Comparison of ENCODE assay signal across 8 cellular contexts in the genomic region with DNA sequence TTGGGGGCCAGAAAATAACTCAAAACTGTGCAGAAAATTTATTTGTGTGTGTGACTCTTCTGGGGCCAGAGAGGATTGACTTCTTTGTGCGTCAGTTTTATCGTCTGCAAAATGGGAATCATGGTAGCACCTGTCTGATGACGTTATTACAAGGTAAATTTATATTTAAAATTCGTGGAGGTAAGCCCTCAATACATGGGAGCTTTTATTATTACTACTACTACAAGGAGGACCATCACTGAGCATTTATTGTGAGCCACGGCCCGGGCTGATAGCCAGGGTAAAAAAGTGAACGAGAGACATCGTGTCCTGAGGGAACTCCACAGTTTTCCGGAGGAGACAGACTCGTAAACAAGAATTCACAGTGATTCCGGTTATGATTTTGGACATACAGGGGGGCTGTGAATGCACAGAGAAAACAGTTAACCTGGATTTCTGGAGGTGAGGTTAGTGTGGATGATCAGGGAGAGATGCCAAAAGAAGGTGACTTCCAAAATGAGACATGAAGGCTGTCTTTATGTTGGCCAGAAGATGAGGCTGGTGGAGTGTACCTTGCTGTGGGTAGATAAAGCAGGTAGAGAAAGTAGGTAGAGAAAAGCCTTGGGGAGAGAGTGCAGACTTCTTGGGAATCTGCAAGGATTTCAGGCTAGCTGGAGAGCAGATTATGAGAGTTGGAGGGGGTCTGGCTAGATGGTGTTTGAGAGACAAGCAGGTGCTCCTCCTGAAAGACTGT. TPM values are rescaled to one million over a fixed set of nuclear protein-coding genes. Genes with fewer than 3 reads are reported as not detected.
DNase-seq lines count a peak whose midpoint lies in the region; ATAC-seq, FAIRE-seq and TF ChIP-seq lines count a peak whose summit lies in the region.

No MANE protein-coding gene starts in this region.

- no peak overlapping the region for H4K8ac ChIP-seq in H1 (ENCODE audit: extremely low read depth, insufficient read depth, low read length)

- no peak overlapping the region for H2BK5ac ChIP-seq in H1 (ENCODE audit: low read depth, low read length)

- H3K36me3 ChIP-seq in KMS-11 (ENCODE audit: insufficient read depth) (no peaks in the 10 kb centered on the region), H1 (ENCODE audit: control insufficient read depth in 2 of 4, insufficient read depth in 4 of 4, low read length in 3 of 4) (no peaks in the 10 kb centered on the region), muscle layer of colon (ENCODE audit: insufficient read depth, low read length) (no peaks in the 10 kb centered on the region)

- H3K23ac ChIP-seq in H1 (ENCODE audit: insufficient read length) = no peak overlapping the region

- TF ChIP-seq RAD21 in H1 (IDR thresholded peaks at IDR 0.05 in 1 of 2, conservative IDR thresholded peaks at IDR 0.05 in 1 of 2; ENCODE audit: low read depth in 2 of 2, low read length in 2 of 2) = no peak

- no peak overlapping the region for H3K14ac ChIP-seq in H1 (ENCODE audit: insufficient read length)

- H3K4me3 ChIP-seq in KMS-11 (IDR thresholded peaks at IDR 0.05; ENCODE audit: insufficient read depth, low read depth, low read length) (peak overlapping the region; percentile 47), H1 (ENCODE audit: extremely low read depth in 1 of 4, insufficient read depth in 2 of 4, low read depth in 3 of 4, low read length in 4 of 4) (peak overlapping the region; percentile 51 to 83 (median 66)), muscle layer of colon (ENCODE audit: low read depth in 1 of 2, low read length in 2 of 2) (peak overlapping the region; percentile 64 to 69)

- H4K91ac ChIP-seq in H1 (replicated peaks; ENCODE audit: insufficient read length, low read length) = peak overlapping the region; percentile 65

- H2BK120ac ChIP-seq in H1 (replicated peaks; ENCODE audit: low read depth, low read length) = no peak overlapping the region

- H3K56ac ChIP-seq in H1 (replicated peaks; ENCODE audit: insufficient read length, low read depth, low read length) = no peak overlapping the region

- peaks cover 6% of the 10 kb centered on the region; the same call in 1 of the 2 replicates for H3K23me2 ChIP-seq in H1 (ENCODE audit: low read depth, low read length)

- no peak for TF ChIP-seq EP300 in H1 (IDR thresholded peaks at IDR 0.05; ENCODE audit: borderline replicate concordance in 1 of 2, low read depth in 2 of 2, low read length in 2 of 2)

- TF ChIP-seq CTCF in KMS-11 (conservative IDR thresholded peaks at IDR 0.05; ENCODE audit: low read depth, low read length) = 0 out of 2 replicates have a peak, but pooled peaks have one; percentile 0
- TF ChIP-seq CTCF in H1 (IDR thresholded peaks at IDR 0.05; ENCODE audit: control extremely low read depth in 1 of 3, insufficient read depth in 1 of 3, low read depth in 1 of 3, low read length in 3 of 3) = no peak

- ATAC-seq in GM19351 (IDR thresholded peaks at IDR 0.05; ENCODE audit: unreplicated experiment) = no peak

- no peaks in the 10 kb centered on the region for H3K27me3 ChIP-seq in KMS-11 (ENCODE audit: insufficient read depth, low read depth)
- H3K27me3 ChIP-seq in H1 (replicated peaks in 1 of 4; ENCODE audit: control insufficient read depth in 3 of 4, extremely low read depth in 1 of 4, insufficient read depth in 3 of 4, low read length in 3 of 4) = no peaks in the 10 kb centered on the region
- H3K27me3 ChIP-seq in muscle layer of colon (ENCODE audit: control insufficient read depth in 1 of 2, insufficient read depth in 2 of 2, low read length in 2 of 2) = no peaks in the 10 kb centered on the region

- peak overlapping the region; percentile 59 for H3K9ac ChIP-seq in KMS-11
- peak overlapping the region; percentile 20 to 77 (median 30); a peak in 4 of 7 replicates for H3K9ac ChIP-seq in H1 (replicated peaks in 1 of 4; ENCODE audit: extremely low read depth in 1 of 4, low read depth in 3 of 4, low read length in 3 of 4)
- peak overlapping the region; percentile 68 for H3K9ac ChIP-seq in muscle layer of colon (ENCODE audit: low read length)

- no peaks in the 10 kb centered on the region for H3K79me2 ChIP-seq in KMS-11 (ENCODE audit: insufficient read depth, low read depth)
- H3K79me2 ChIP-seq in H1 (ENCODE audit: control insufficient read depth in 1 of 2, insufficient read depth in 2 of 2, low read length in 2 of 2) = no peaks in the 10 kb centered on the region

- WGBS in H1 (ENCODE audit: extremely low coverage in 1 of 2, insufficient coverage in 1 of 2, insufficient read length in 1 of 2, insufficient replicate concordance in 2 of 2, low coverage in 1 of 2, low lambda C conversion rate in 2 of 2, missing lambda C conversion rate in 1 of 2), 2 experiments = 61% methylated on average over 11 of the region's 11 CpGs; no CpG with 5 or more reads in 1 of the 2 experiments

- H2BK12ac ChIP-seq in H1 (ENCODE audit: low read depth, low read length) = no peak overlapping the region

- no peak overlapping the region for H3K18ac ChIP-seq in H1 (ENCODE audit: extremely low read depth, low read length)

- peak overlapping the region; percentile 32 for H3K4ac ChIP-seq in H1 (replicated peaks; ENCODE audit: insufficient read length, low read depth, low read length)

- H3K27ac ChIP-seq in KMS-11 (no peak overlapping the region), H1 (ENCODE audit: low read depth, low read length) (no peak overlapping the region), muscle layer of colon (ENCODE audit: low read depth, low read length) (peak overlapping the region; percentile 87)

- peak overlapping the region; percentile 85 for H2AFZ ChIP-seq in KMS-11 (ENCODE audit: low read depth)
- H2AFZ ChIP-seq in H1 (ENCODE audit: low read length) = peak overlapping the region; percentile 7; the same call in 1 of the 2 replicates

- FAIRE-seq in H1 (lab: Jason Lieb, UNC) = no peak

- POLR2A ChIA-PET in H1 (lab: Charles Lee; ENCODE audit: partially characterized antibody) = no interaction called here

- H4K20me1 ChIP-seq in KMS-11 (ENCODE audit: insufficient read depth) = no peaks in the 10 kb centered on the region
- H4K20me1 ChIP-seq in H1 (replicated peaks in 1 of 2; ENCODE audit: control insufficient read depth in 1 of 2, insufficient read depth in 2 of 2, low read length in 2 of 2) = no peaks in the 10 kb centered on the region

- peak overlapping the region; percentile 55 for H4K5ac ChIP-seq in H1 (ENCODE audit: insufficient read length, low read depth, low read length)

- no peaks in the 10 kb centered on the region; the same call in 1 of the 2 replicates for H3K79me1 ChIP-seq in H1 (ENCODE audit: low read depth, low read length)

- H3K4me1 ChIP-seq in KMS-11 (ENCODE audit: low read depth, poor library complexity, severe bottlenecking) = peaks cover 16% of the 10 kb centered on the region
- H3K4me1 ChIP-seq in H1 (replicated peaks in 1 of 4; ENCODE audit: control insufficient read depth in 3 of 4, insufficient read depth in 4 of 4, low read length in 3 of 4) = peaks cover 0 to 6% (median 0%) of the 10 kb centered on the region in 4 experiments; a peak in 2 of 7 replicates
- H3K4me1 ChIP-seq in muscle layer of colon (ENCODE audit: insufficient read depth, low read length) = peaks cover 37% of the 10 kb centered on the region

- H3K4me2 ChIP-seq in KMS-11 = peak overlapping the region; percentile 67
- H3K4me2 ChIP-seq in H1 (ENCODE audit: insufficient read depth in 1 of 2, low read depth in 2 of 2, low read length in 2 of 2) = peak overlapping the region; percentile 73 to 81

- H2BK20ac ChIP-seq in H1 (ENCODE audit: low read length) = 0 out of 2 replicates have a peak overlapping the region, but pooled peaks have one; percentile 34

- CTCF ChIA-PET in H1 (lab: Charles Lee; ENCODE audit: partially characterized antibody) = interaction anchor here (0.6 to 1.3 kb wide), 4 partner anchors 71 to 169 kb away, joined by 3 to 4 read pairs (median 3); no protein-coding TSS in a partner anchor

- DNase-seq in AG08395 (ENCODE audit: low spot score) (peak; percentile 17), H1 (ENCODE audit: low read depth in 1 of 2, low spot score in 2 of 2) (no peak), SHP77 (lab: John Stamatoyannopoulos, UW) (no peak), NOMO-1 treated with dmso at 0.1 percent for 144 hours (lab: John Stamatoyannopoulos, UW; ENCODE audit: unreplicated experiment) (no peak), RKO (ENCODE audit: low spot score) (no peak)

- H2AK5ac ChIP-seq in H1 (ENCODE audit: low read depth, low read length) = no peak overlapping the region

- H3K9me3 ChIP-seq in H1 (ENCODE audit: insufficient read depth in 2 of 2, low read depth in 1 of 2, low read length in 1 of 2) (no peaks in the 10 kb centered on the region), muscle layer of colon (ENCODE audit: low read length) (no peaks in the 10 kb centered on the region)

- no peak overlapping the region for H2BK15ac ChIP-seq in H1 (ENCODE audit: low read length)

- no peak for TF ChIP-seq POLR2A in H1 (IDR thresholded peaks at IDR 0.05; ENCODE audit: control extremely low read depth in 1 of 2, low read depth in 2 of 2, low read length in 2 of 2)

RNA-seq across cellular contexts. Expression of a gene that starts 10.5 kb away (rescaled TPM):
- 44.1 and 47.2 TPM in 2 replicates for total RNA-seq in H1 (2021; fragmentation: NEBNext Ultra II Directional; extraction: Animal tissue kit (Norgen Biotek cat#: 25700))
- 51.7 and 66.0 TPM in 2 replicates for polyA plus RNA-seq in H1 (2011; rRNA removed)
- 49.0 TPM for polyA plus RNA-seq in H1 (2011; cell fraction: cytosol; rRNA removed)
- polyA plus RNA-seq in H1 (2011; cell fraction: nucleus; rRNA removed) = 38.3 TPM
- 27.7 to 35.0 TPM (median 31.8 TPM) in 4 replicates for polyA plus RNA-seq in H1 (2012, experiment 1 of 2)
- polyA plus RNA-seq in H1 (2012, experiment 2 of 2) = 7.5 TPM
- 75.8 TPM for polyA plus RNA-seq in H1 (2013, experiment 1 of 2)
- 95.9 TPM for polyA plus RNA-seq in H1 (2013, experiment 2 of 2)
- 217 and 222 TPM in 2 replicates for polyA minus RNA-seq in H1 (2011; rRNA and poly(A)+ RNA removed)
- 76.8 TPM for polyA minus RNA-seq in H1 (2011; cell fraction: cytosol; rRNA and poly(A)+ RNA removed)
- polyA minus RNA-seq in H1 (2011; cell fraction: nucleus; rRNA and poly(A)+ RNA removed) = 56.2 TPM

RNA-seq across cellular contexts. Expression of a gene that starts 50.0 kb away (rescaled TPM):
- 25.4 and 26.7 TPM in 2 replicates for total RNA-seq in H1 (2021; fragmentation: NEBNext Ultra II Directional; extraction: Animal tissue kit (Norgen Biotek cat#: 25700))
- 34.3 and 37.5 TPM in 2 replicates for polyA plus RNA-seq in H1 (2011; rRNA removed)
- 33.3 TPM for polyA plus RNA-seq in H1 (2011; cell fraction: cytosol; rRNA removed)
- polyA plus RNA-seq in H1 (2011; cell fraction: nucleus; rRNA removed) = 21.0 TPM
- polyA plus RNA-seq in H1 (2012, experiment 1 of 2) = 23.8 to 29.8 TPM (median 27.7 TPM) in 4 replicates
- polyA plus RNA-seq in H1 (2012, experiment 2 of 2) = 38.2 TPM
- 32.9 TPM for polyA plus RNA-seq in H1 (2013, experiment 1 of 2)
- 35.0 TPM for polyA plus RNA-seq in H1 (2013, experiment 2 of 2)
- polyA minus RNA-seq in H1 (2011; rRNA and poly(A)+ RNA removed) = 8.6 and 9.8 TPM in 2 replicates
- polyA minus RNA-seq in H1 (2011; cell fraction: cytosol; rRNA and poly(A)+ RNA removed) = 11.9 TPM
- 7.6 TPM for polyA minus RNA-seq in H1 (2011; cell fraction: nucleus; rRNA and poly(A)+ RNA removed)

RNA-seq across cellular contexts. Expression of a gene that starts 56.7 kb away (rescaled TPM):
- 14.0 and 14.8 TPM in 2 replicates for total RNA-seq in H1 (2021; fragmentation: NEBNext Ultra II Directional; extraction: Animal tissue kit (Norgen Biotek cat#: 25700))
- polyA plus RNA-seq in H1 (2011; rRNA removed) = 2.8 and 7.6 TPM in 2 replicates
- polyA plus RNA-seq in H1 (2011; cell fraction: cytosol; rRNA removed) = 4.1 TPM
- polyA plus RNA-seq in H1 (2011; cell fraction: nucleus; rRNA removed) = 9.1 TPM
- 5.3 to 6.8 TPM (median 5.8 TPM) in 4 replicates for polyA plus RNA-seq in H1 (2012, experiment 1 of 2)
- polyA plus RNA-seq in H1 (2012, experiment 2 of 2) = 1.2 TPM
- 6.7 TPM for polyA plus RNA-seq in H1 (2013, experiment 1 of 2)
- polyA plus RNA-seq in H1 (2013, experiment 2 of 2) = 7.2 TPM
- polyA minus RNA-seq in H1 (2011; rRNA and poly(A)+ RNA removed) = 12.1 and 14.9 TPM in 2 replicates
- 10.2 TPM for polyA minus RNA-seq in H1 (2011; cell fraction: cytosol; rRNA and poly(A)+ RNA removed)
- 9.0 TPM for polyA minus RNA-seq in H1 (2011; cell fraction: nucleus; rRNA and poly(A)+ RNA removed)
